7 cellular contexts compared by ENCODE assay signal in the genomic region with DNA sequence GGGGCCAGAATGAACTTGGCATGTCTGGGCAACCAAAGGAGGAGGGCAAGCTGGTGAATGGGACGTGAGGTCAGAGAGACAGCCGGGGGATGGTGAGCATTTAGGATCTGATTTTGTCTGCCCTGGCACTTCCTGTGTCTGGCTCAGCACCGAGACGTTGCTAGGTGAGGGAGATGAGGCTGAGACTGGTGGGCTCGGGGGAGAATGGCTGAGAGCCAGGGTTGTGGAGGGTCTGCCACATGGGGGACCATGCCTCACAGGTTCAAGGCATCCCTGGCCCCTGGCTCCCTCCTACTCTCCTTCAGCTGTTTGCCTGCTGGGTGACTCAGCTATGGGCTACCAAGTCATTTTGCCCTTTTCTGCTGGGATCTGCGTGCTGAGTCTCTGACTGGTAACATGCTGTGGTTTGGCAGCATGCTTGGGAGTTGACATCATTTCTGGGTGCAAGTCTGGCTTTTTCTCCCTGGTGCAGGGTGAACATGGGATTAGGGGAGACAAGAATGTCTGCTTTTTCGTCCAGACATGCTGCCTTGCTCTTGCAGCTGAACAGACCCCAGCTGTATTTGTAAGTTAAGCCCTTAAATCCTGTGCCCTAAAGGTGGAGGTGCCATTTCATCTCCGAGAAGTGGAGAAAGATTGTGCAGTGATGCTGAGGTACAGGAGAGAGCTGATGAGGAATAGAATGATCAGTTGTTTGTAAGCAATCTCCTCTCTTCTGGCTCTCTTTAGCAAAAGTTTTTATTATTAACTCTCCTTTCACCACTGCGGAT. TPM values are rescaled to one million over a fixed set of nuclear protein-coding genes. Genes with fewer than 3 reads are reported as not detected.
DNase-seq lines count a peak whose midpoint lies in the region; ATAC-seq lines count a peak whose summit lies in the region.

No MANE protein-coding gene starts in this region.

- H3K4me2 ChIP-seq in GM23248 (ENCODE audit: unreplicated experiment) = peak overlapping the region; percentile 80

- no peak overlapping the region for H2AFZ ChIP-seq in GM23248

- DNase-seq in GM23248 = peak; percentile 99
- DNase-seq in NT2/D1 (ENCODE audit: low read depth, low spot score) = no peak
- DNase-seq in iPS-NIHi7 (ENCODE audit: extremely low spot score) = peak; percentile 41
- DNase-seq in stimulated activated CD8-positive, alpha-beta memory T cell treated with anti-CD3 and anti-CD28 coated beads, Interleukin-12 subunit alpha, Interleukin-12 subunit beta, amount 100 ng/mL, for 24 hours (ENCODE audit: extremely low read depth) = peak; percentile 34
- no peak for DNase-seq in NCI-H2081 treated with DMSO at 0.1 percent for 48 hours (lab: John Stamatoyannopoulos, UW)

- H3K4me1 Mint-ChIP-seq in activated naive CD8-positive, alpha-beta T cell (ENCODE audit: low read depth) = peaks cover 65% of the 10 kb centered on the region

- no peaks in the 10 kb centered on the region for H3K9me2 ChIP-seq in GM23248 (ENCODE audit: insufficient read depth)

- peaks cover 54% of the 10 kb centered on the region for H3K4me1 ChIP-seq in GM23248 (ENCODE audit: insufficient read depth)
- H3K4me1 ChIP-seq in NT2/D1 (ENCODE audit: insufficient read depth, insufficient read length) = peaks cover 12% of the 10 kb centered on the region

- in situ Hi-C loops in GM23248 (cut with MboI) = no loop called here

- no peaks in the 10 kb centered on the region for H4K20me1 ChIP-seq in GM23248 (ENCODE audit: insufficient read depth)

- no peaks in the 10 kb centered on the region for H3K27me3 Mint-ChIP-seq in activated naive CD8-positive, alpha-beta T cell

- peak overlapping the region; percentile 95 for H3K27ac ChIP-seq in GM23248

- peaks cover 2% of the 10 kb centered on the region for H3K36me3 Mint-ChIP-seq in activated naive CD8-positive, alpha-beta T cell

- no peaks in the 10 kb centered on the region for H3K27me3 ChIP-seq in GM23248 (replicated peaks; ENCODE audit: insufficient read depth)
- no peaks in the 10 kb centered on the region for H3K27me3 ChIP-seq in NT2/D1 (ENCODE audit: insufficient read depth, insufficient read length)

- H3K9me3 ChIP-seq in GM23248 (ENCODE audit: low read depth) (no peaks in the 10 kb centered on the region), NT2/D1 (ENCODE audit: insufficient read depth, low read length) (no peaks in the 10 kb centered on the region; the same call in 1 of the 2 replicates)

- H3K36me3 ChIP-seq in GM23248 (ENCODE audit: low read depth) = no peaks in the 10 kb centered on the region; the same call in 1 of the 2 replicates
- H3K36me3 ChIP-seq in NT2/D1 (ENCODE audit: insufficient read depth, insufficient read length, low read length) = peaks cover 19% of the 10 kb centered on the region

- H3K4me3 Mint-ChIP-seq in activated naive CD8-positive, alpha-beta T cell = peak overlapping the region; percentile 57

- peaks cover 4% of the 10 kb centered on the region for H3K9me3 Mint-ChIP-seq in activated naive CD8-positive, alpha-beta T cell (ENCODE audit: low read depth)

- no peak for ATAC-seq in GM19035 (IDR thresholded peaks at IDR 0.05; ENCODE audit: unreplicated experiment)

- H3K9ac ChIP-seq in GM23248 (peak overlapping the region; percentile 72), NT2/D1 (ENCODE audit: insufficient read length, low read depth) (peak overlapping the region; percentile 34)

- H3K79me2 ChIP-seq in GM23248 (ENCODE audit: insufficient read depth) = peaks cover 93% of the 10 kb centered on the region

- WGBS in GM23248 (ENCODE audit: low coverage in 1 of 2, low lambda C conversion rate in 2 of 2, missing lambda C conversion rate in 2 of 2), 2 experiments = 12 to 13% methylated on average over 9 of the region's 9 CpGs

- H3K4me3 ChIP-seq in GM23248 (peak overlapping the region; percentile 42), NT2/D1 (ENCODE audit: insufficient read length, low read depth) (no peak overlapping the region)

- peaks cover 57% of the 10 kb centered on the region for H3F3A ChIP-seq in GM23248 (ENCODE audit: insufficient read depth)

- peak overlapping the region; percentile 94 for H3K27ac Mint-ChIP-seq in activated naive CD8-positive, alpha-beta T cell

RNA-seq across cellular contexts. Expression of a gene that starts 17.6 kb away (rescaled TPM):
- total RNA-seq in GM23248 (2014; rRNA removed; shearing (Covaris generic)) = 103 and 111 TPM in 2 replicates
- 121 and 124 TPM in 2 replicates for polyA plus RNA-seq in GM23248 (2016; fragmentation: Nextera tagmentation; extraction: Ambion mirVana)

Comparison
In these comparisons a context has a peak if more than half of its experiments do, and no peak if none do; other contexts are left out.
1. DNase-seq: peak in GM23248 (single experiment), iPS-NIHi7 (single experiment) and stimulated activated CD8-positive, alpha-beta memory T cell treated with anti-CD3 and anti-CD28 coated beads, Interleukin-12 subunit alpha, Interleukin-12 subunit beta, amount 100 ng/mL, for 24 hours (single experiment); none in NT2/D1 (single experiment) and NCI-H2081 treated with DMSO at 0.1 percent for 48 hours (single experiment).